9 cellular contexts compared by ENCODE assay signal in the genomic region with DNA sequence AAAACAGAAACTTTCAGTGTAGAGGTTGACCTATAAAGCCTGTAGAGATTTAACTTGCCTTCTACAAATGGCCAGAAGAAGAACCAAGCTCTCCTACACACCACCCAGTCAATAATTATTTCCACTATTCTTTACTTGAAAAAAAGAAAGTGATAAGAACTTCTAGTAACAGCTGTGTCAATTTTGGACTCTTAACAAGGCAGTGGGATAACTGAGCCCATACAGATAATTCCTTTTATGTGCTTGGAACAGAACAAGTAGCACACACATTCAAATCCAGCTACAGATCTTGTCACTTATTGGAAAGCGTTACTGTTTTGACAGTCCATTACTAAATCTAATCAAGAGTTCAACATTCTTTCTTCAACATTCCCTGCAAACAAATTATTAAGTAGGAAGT. TPM values are rescaled to one million over a fixed set of nuclear protein-coding genes. Genes with fewer than 3 reads are reported as not detected.
DNase-seq lines count a peak whose midpoint lies in the region; ATAC-seq lines count a peak whose summit lies in the region.
"Had no signal": no experiment of that assay in that cellular context is flagged by ENCODE, and none has a peak within 500 bp of the region (broad histone marks: within the 10 kb centered on the region; RNA-seq: fewer than 3 reads in every experiment).

No MANE protein-coding gene starts in this region.

- peak overlapping the region; percentile 82 to 83 (median 82) for H3K27ac Mint-ChIP-seq in CD4-positive, CD25-positive, alpha-beta regulatory T cell

- H3K27me3 ChIP-seq in CD4-positive, CD25-positive, alpha-beta regulatory T cell (ENCODE audit: control insufficient read depth, insufficient read depth, low read length), result no peaks in the 10 kb centered on the region

- H3K4me3 ChIP-seq in CD4-positive, CD25-positive, alpha-beta regulatory T cell (ENCODE audit: low read depth, low read length), result peak overlapping the region; percentile 100

- intact Hi-C loops in sciatic nerve (cut with DNase I), result loop anchor here (5.0 to 10.0 kb wide), 2 partner anchors 971 to 1089 kb away; no protein-coding TSS in a partner anchor

- H3K36me3 ChIP-seq in CD4-positive, CD25-positive, alpha-beta regulatory T cell (ENCODE audit: control insufficient read depth, insufficient read depth, low read length), result peaks cover 33% of the 10 kb centered on the region

- H3K4me1 Mint-ChIP-seq in CD4-positive, CD25-positive, alpha-beta regulatory T cell, result peaks cover 46 to 78% (median 60%) of the 10 kb centered on the region in 4 donors

- H3K36me3 Mint-ChIP-seq in CD4-positive, CD25-positive, alpha-beta regulatory T cell, result peaks cover 17% of the 10 kb centered on the region

- DNase-seq in CD4-positive, CD25-positive, alpha-beta regulatory T cell, result no peak
- peak; percentile 48 for DNase-seq in LHCN-M2 (ENCODE audit: low read depth)
- DNase-seq in dermis blood vessel endothelial cell, result peak; percentile 15
- no peak for DNase-seq in sciatic nerve (ENCODE audit: low spot score)
- DNase-seq in NCI-H526 (lab: John Stamatoyannopoulos, UW), result no peak
- DNase-seq in NCI-H345 treated with DMSO at 0.1 percent for 48 hours (lab: John Stamatoyannopoulos, UW; ENCODE audit: unreplicated experiment), result no peak
- DNase-seq in DMS53 (lab: John Stamatoyannopoulos, UW), result no peak
- DNase-seq: NCI-H1417 treated with DMSO at 0.1 percent for 48 hours had no signal

- no peaks in the 10 kb centered on the region for H3K9me3 ChIP-seq in CD4-positive, CD25-positive, alpha-beta regulatory T cell (ENCODE audit: control insufficient read depth in 2 of 2, low read length in 2 of 2)

- peak overlapping the region; percentile 90 for H3K27ac ChIP-seq in CD4-positive, CD25-positive, alpha-beta regulatory T cell (ENCODE audit: insufficient read depth, low read length, poor library complexity, severe bottlenecking)
- H3K27ac ChIP-seq: epithelial cell of prostate had no signal

- H3K4me1 ChIP-seq in CD4-positive, CD25-positive, alpha-beta regulatory T cell (ENCODE audit: control insufficient read depth, insufficient read depth, low read length, poor library complexity, severe bottlenecking), result peaks cover 70% of the 10 kb centered on the region

- no peak for ATAC-seq in CD4-positive, CD25-positive, alpha-beta regulatory T cell (ENCODE audit: low read depth in 2 of 2)
- peak; percentile 11 for ATAC-seq in sciatic nerve

- no peaks in the 10 kb centered on the region for H3K9me3 Mint-ChIP-seq in CD4-positive, CD25-positive, alpha-beta regulatory T cell

- H3K4me3 Mint-ChIP-seq in CD4-positive, CD25-positive, alpha-beta regulatory T cell, result peak overlapping the region; percentile 90 to 98 (median 96)

- H3K27me3 Mint-ChIP-seq in CD4-positive, CD25-positive, alpha-beta regulatory T cell, result no peaks in the 10 kb centered on the region

RNA-seq across cellular contexts. Expression of a gene that starts 6.2 kb away (rescaled TPM):
- total RNA-seq in CD4-positive, CD25-positive, alpha-beta regulatory T cell, result 343 TPM
- 10 to 100 TPM; 17.2 to 37.6 (median 24.3) TPM for polyA plus RNA-seq in CD4-positive, CD25-positive, alpha-beta regulatory T cell
- total RNA-seq in LHCN-M2 (2014; rRNA removed) (51.9 and 62.8 TPM in 2 replicates), dermis blood vessel endothelial cell (12.3 and 23.5 TPM in 2 replicates), sciatic nerve (17.1 TPM)
- 9.9 TPM for polyA plus RNA-seq in LHCN-M2 (2012)

Comparison
In these comparisons a context has a peak if more than half of its experiments do, and no peak if none do; other contexts are left out.
1. DNase-seq: peak in LHCN-M2 (single experiment) and dermis blood vessel endothelial cell (single experiment); none in CD4-positive, CD25-positive, alpha-beta regulatory T cell (0 of 3), sciatic nerve (single experiment), NCI-H526 (0 of 2), NCI-H345 treated with DMSO at 0.1 percent for 48 hours (single experiment) and DMS53 (single experiment).